15 cellular contexts compared by ENCODE assay signal in the genomic region with DNA sequence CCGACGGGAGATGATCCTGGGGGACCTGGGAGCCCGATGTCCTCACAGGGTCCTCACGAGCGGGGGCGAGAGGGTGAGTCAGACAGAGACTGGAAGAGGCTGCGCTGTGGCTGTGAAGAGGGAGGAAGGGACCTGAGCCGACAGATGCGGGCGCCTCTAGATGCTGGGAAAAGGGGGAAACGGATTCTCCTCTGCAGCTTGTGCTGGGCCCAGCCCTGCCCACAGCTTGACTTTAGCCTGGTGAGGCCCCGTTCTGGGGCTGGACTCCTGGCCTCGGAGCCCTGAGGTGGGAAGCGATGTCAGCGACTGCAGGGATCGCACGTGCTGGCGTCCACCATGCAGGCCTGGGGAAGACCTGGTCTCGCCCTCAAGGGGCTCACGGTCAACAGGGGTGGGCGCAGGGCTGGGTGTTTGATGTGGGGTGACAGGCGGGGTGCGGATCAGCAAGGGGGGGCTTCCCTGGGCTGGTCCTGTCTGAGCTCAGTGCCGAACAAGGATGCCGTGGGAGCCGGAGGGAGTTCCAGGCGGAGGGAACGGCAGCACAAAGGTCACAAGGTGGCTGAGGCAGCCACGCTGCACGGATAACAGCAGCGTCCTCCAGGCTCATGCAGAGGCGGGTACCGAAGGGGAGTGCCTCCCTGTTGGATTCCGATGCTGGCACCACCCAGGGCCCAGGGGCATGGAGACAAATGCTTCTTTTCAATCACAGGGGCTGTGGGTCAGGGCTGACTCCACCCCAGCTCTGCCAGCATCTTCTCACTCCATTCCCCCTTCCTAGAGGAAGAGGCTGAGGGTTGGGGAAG. TPM values are rescaled to one million over a fixed set of nuclear protein-coding genes. Genes with fewer than 3 reads are reported as not detected.
DNase-seq lines count a peak whose midpoint lies in the region; ATAC-seq and TF ChIP-seq lines count a peak whose summit lies in the region.
"Had no signal": no experiment of that assay in that cellular context is flagged by ENCODE, and none has a peak within 500 bp of the region (broad histone marks: within the 10 kb centered on the region; RNA-seq: fewer than 3 reads in every experiment).

No MANE protein-coding gene starts in this region.

- H3K4me3 ChIP-seq in adipocyte (ENCODE audit: low read length) (no peak overlapping the region), right cardiac atrium (ENCODE audit: low read length) (no peak overlapping the region)
- H3K4me3 ChIP-seq: pancreas had no signal

- no peaks in the 10 kb centered on the region for H3K4me1 Mint-ChIP-seq in Calu3 (ENCODE audit: low read depth, unreplicated experiment)

- H3K9ac ChIP-seq in adipocyte (ENCODE audit: low read length), result no peak overlapping the region

- DNase-seq in ELR (ENCODE audit: low read depth) (peak; percentile 18), adipocyte (ENCODE audit: low read depth) (peak; percentile 36), right cardiac atrium (peak in 2 of 3 donors; percentile 28 to 68), retina (peak; percentile 54), Calu3 (no peak), MV-4-11 (lab: John Stamatoyannopoulos, UW) (no peak), SW480 (ENCODE audit: low spot score) (no peak)
- DNase-seq: activated CD8-positive, alpha-beta T cell treated with anti-CD3 and anti-CD28 coated beads, Interleukin-2, amount 10 ng/mL, durations not matched to agents 7 days and 5 days; activated naive CD8-positive, alpha-beta T cell treated with anti-CD3 and anti-CD28 coated beads, Interleukin-2, amount 10 ng/mL, durations not matched to agents 7 days and 5 days; GDM1; NCI-H1417 treated with DMSO at 0.1 percent for 48 hours; SW 1271 had no signal

- no peak for TF ChIP-seq CTCF in Calu3 (IDR thresholded peaks at IDR 0.05; ENCODE audit: unreplicated experiment)

- no peaks in the 10 kb centered on the region for H3K27me3 Mint-ChIP-seq in Calu3 (ENCODE audit: unreplicated experiment)
- H3K27me3 Mint-ChIP-seq: activated naive CD8-positive, alpha-beta T cell treated with anti-CD3 and anti-CD28 coated beads, Interleukin-2, amount 10 ng/mL, durations not matched to agents 7 days and 5 days had no signal

- peaks cover 4% of the 10 kb centered on the region for H3K36me3 Mint-ChIP-seq in Calu3 (ENCODE audit: insufficient read depth, unreplicated experiment)
- H3K36me3 Mint-ChIP-seq: activated naive CD8-positive, alpha-beta T cell treated with anti-CD3 and anti-CD28 coated beads, Interleukin-2, amount 10 ng/mL, durations not matched to agents 7 days and 5 days had no signal

- H3K4me1 ChIP-seq in adipocyte (ENCODE audit: control insufficient read depth, insufficient read depth, low read length) (peaks cover 19% of the 10 kb centered on the region), right cardiac atrium (ENCODE audit: control insufficient read depth, insufficient read depth, low read length) (peaks cover 7% of the 10 kb centered on the region)
- H3K4me1 ChIP-seq: pancreas had no signal

- ATAC-seq in right cardiac atrium (no peak), HG02852 (IDR thresholded peaks at IDR 0.05; ENCODE audit: unreplicated experiment) (no peak)
- ATAC-seq: activated CD8-positive, alpha-beta T cell treated with anti-CD3 and anti-CD28 coated beads, Interleukin-2, amount 10 ng/mL, durations not matched to agents 7 days and 5 days; pancreas had no signal

- WGBS in right cardiac atrium, result 53% methylated on average over 34 of the region's 34 CpGs

- peak overlapping the region; percentile 31 for H3K27ac ChIP-seq in right cardiac atrium (ENCODE audit: low read length)

- peaks cover 13% of the 10 kb centered on the region for H3K36me3 ChIP-seq in adipocyte (ENCODE audit: control insufficient read depth, insufficient read depth, low read length, severe bottlenecking)
- H3K36me3 ChIP-seq: pancreas had no signal

- H3K27me3 ChIP-seq in adipocyte (replicated peaks; ENCODE audit: control insufficient read depth, insufficient read depth, low read length) (no peaks in the 10 kb centered on the region), right cardiac atrium (ENCODE audit: control insufficient read depth, insufficient read depth) (no peaks in the 10 kb centered on the region)
- H3K27me3 ChIP-seq: pancreas had no signal

- CTCF ChIA-PET in Calu3 (lab: Charles Lee), result interaction anchor here (0.5 kb wide), 1 partner anchor 540 kb away, joined by 6 read pairs; no protein-coding TSS in a partner anchor

- BruUV-seq in Calu3 (replicated peaks; lab: Mats Ljungman, UMichigan), result no TSS peak

- no peaks in the 10 kb centered on the region for H3K9me3 ChIP-seq in adipocyte (ENCODE audit: control insufficient read depth, low read length)
- H3K9me3 ChIP-seq in right cardiac atrium (ENCODE audit: control insufficient read depth, low read length), result no peaks in the 10 kb centered on the region
- H3K9me3 ChIP-seq: pancreas had no signal

- no peaks in the 10 kb centered on the region for H3K9me3 Mint-ChIP-seq in Calu3 (ENCODE audit: low read depth, unreplicated experiment)
- H3K9me3 Mint-ChIP-seq: activated naive CD8-positive, alpha-beta T cell treated with anti-CD3 and anti-CD28 coated beads, Interleukin-2, amount 10 ng/mL, durations not matched to agents 7 days and 5 days had no signal

- no peak overlapping the region for H3K4me3 Mint-ChIP-seq in Calu3 (ENCODE audit: low read depth, unreplicated experiment)
- H3K4me3 Mint-ChIP-seq: activated CD8-positive, alpha-beta T cell treated with anti-CD3 and anti-CD28 coated beads, Interleukin-2, amount 10 ng/mL, durations not matched to agents 7 days and 5 days; activated naive CD8-positive, alpha-beta T cell treated with anti-CD3 and anti-CD28 coated beads, Interleukin-2, amount 10 ng/mL, durations not matched to agents 7 days and 5 days had no signal

- intact Hi-C loops in right cardiac atrium (cut with DNase I) (loop anchor here in 3 of 4 donors (2.0 to 5.0 kb wide), 2 partner anchors 32 to 34 kb away; partner anchors contain the start of gene PIP5K1C (in 3 of the 3)), Calu3 (cut with micrococcal nuclease; ENCODE audit: unreplicated experiment) (no loop called here)

- H3K27ac Mint-ChIP-seq in Calu3 (ENCODE audit: unreplicated experiment), result no peak overlapping the region
- H3K27ac Mint-ChIP-seq: activated CD8-positive, alpha-beta T cell treated with anti-CD3 and anti-CD28 coated beads, Interleukin-2, amount 10 ng/mL, durations not matched to agents 7 days and 5 days; activated naive CD8-positive, alpha-beta T cell treated with anti-CD3 and anti-CD28 coated beads, Interleukin-2, amount 10 ng/mL, durations not matched to agents 7 days and 5 days had no signal

RNA-seq across cellular contexts. Expression of gene PIP5K1C, which starts 31.7 kb away (rescaled TPM):
- total RNA-seq in right cardiac atrium, result 10 to 100 TPM; 38.8 to 48.3 (median 40.4) TPM
- 31.4 TPM for polyA plus RNA-seq in right cardiac atrium
- 23.6 and 26.3 TPM in 2 replicates for total RNA-seq in Calu3 (2022)

RNA-seq across cellular contexts. Expression of gene TJP3, which starts 39.7 kb away (rescaled TPM):
- total RNA-seq in right cardiac atrium, result not detected
- polyA plus RNA-seq in right cardiac atrium, result 0.05 TPM
- total RNA-seq in Calu3 (2022), result 84.8 and 111 TPM in 2 replicates
- polyA plus RNA-seq: BJ had no signal

RNA-seq across cellular contexts. Expression of gene CACTIN, which starts 41.9 kb away (rescaled TPM):
- total RNA-seq in right cardiac atrium (10 to 100 TPM; 13.8 to 17.8 (median 14.4) TPM), Calu3 (2022) (20.2 and 21.4 TPM in 2 replicates)
- polyA plus RNA-seq in right cardiac atrium, result 13.5 TPM

Comparison
In these comparisons a context has a peak if more than half of its experiments do, and no peak if none do; other contexts are left out.
1. DNase-seq: peak in ELR (single experiment), adipocyte (single experiment), right cardiac atrium (2 of 3) and retina (single experiment); none in Calu3 (single experiment), MV-4-11 (single experiment) and SW480 (single experiment).
2. RNA of gene TJP3, which starts 39.7 kb away (total RNA-seq): 84.8 to 111 TPM in Calu3; not detected in right cardiac atrium; every median in the first group is over 10 times any median in the second.